In the genomic region with DNA sequence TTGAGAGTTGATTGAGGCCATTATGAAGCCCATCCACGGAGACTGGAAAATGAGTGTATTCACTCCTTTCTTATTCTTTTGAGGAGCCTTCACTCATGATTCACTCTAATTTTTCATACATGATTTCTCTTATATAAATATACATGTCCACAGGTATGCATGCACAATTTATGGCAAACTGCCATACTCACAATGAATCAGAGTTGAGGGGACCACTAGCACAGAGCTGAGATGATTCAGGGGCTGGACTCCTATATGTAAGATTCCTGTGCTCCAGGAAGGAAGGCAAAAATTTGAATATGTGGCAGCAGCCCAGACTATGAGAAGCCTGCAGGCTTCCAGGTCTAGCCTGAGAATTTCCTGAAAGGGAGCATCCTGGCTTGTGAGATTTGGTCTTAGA, we compare ENCODE assay signal across 23 cellular contexts.
A peak's percentile ranks its signal among the peaks of the same experiment; 100 is the strongest.
DNase-seq lines count a peak whose midpoint lies in the region; ATAC-seq, FAIRE-seq and TF ChIP-seq lines count a peak whose summit lies in the region.
"Had no signal": no experiment of that assay in that cellular context is flagged by ENCODE, and none has a peak within 500 bp of the region (broad histone marks: within the 10 kb centered on the region; RNA-seq: fewer than 3 reads in every experiment).

No MANE protein-coding gene starts in this region.

- no peaks in the 10 kb centered on the region for H3K27me3 ChIP-seq in breast epithelium
- H3K27me3 ChIP-seq in astrocyte (ENCODE audit: insufficient read depth, low read length) = no peaks in the 10 kb centered on the region
- H3K27me3 ChIP-seq in mesendoderm (ENCODE audit: insufficient read depth, low read length, poor library complexity) = no peaks in the 10 kb centered on the region
- H3K27me3 ChIP-seq: stomach had no signal

- no peak overlapping the region for H3K4ac ChIP-seq in mesendoderm (ENCODE audit: low read depth, low read length)

- POLR2A ChIA-PET in MCF 10A (lab: Yijun Ruan, JAX) = no interaction called here
- POLR2A ChIA-PET in activated CD8-positive, alpha-beta T cell treated with anti-CD3 and anti-CD28 coated beads for 36 hours (lab: Charles Lee) = no interaction called here

- no CpG with 5 or more reads among the region's 1 CpG for WGBS in mesendoderm (ENCODE audit: extremely low coverage, insufficient coverage, low lambda C conversion rate)

- H3K4me3 Mint-ChIP-seq in MCF 10A (ENCODE audit: unreplicated experiment) = no peak overlapping the region
- H3K4me3 Mint-ChIP-seq in astrocyte (ENCODE audit: unreplicated experiment) = no peak overlapping the region
- no peak overlapping the region for H3K4me3 Mint-ChIP-seq in activated CD8-positive, alpha-beta T cell treated with anti-CD3 and anti-CD28 coated beads for 36 hours
- H3K4me3 Mint-ChIP-seq: activated CD4-positive, alpha-beta T cell treated with anti-CD3 and anti-CD28 coated beads, Interleukin-2, amount 10 ng/mL, durations not matched to agents 24 days and 14 days; natural killer cell treated with Interleukin-12 subunit alpha and Interleukin-12 subunit beta and Interleukin-15 and Interleukin-18, amount 100 ng/mL, for 72 hours had no signal

- H3K4me1 Mint-ChIP-seq in MCF 10A (ENCODE audit: insufficient read depth, unreplicated experiment) = peaks cover 11% of the 10 kb centered on the region
- peaks cover 15% of the 10 kb centered on the region for H3K4me1 Mint-ChIP-seq in astrocyte (ENCODE audit: low read depth, unreplicated experiment)
- no peaks in the 10 kb centered on the region for H3K4me1 Mint-ChIP-seq in activated CD8-positive, alpha-beta T cell treated with anti-CD3 and anti-CD28 coated beads for 36 hours (ENCODE audit: low read depth)
- H3K4me1 Mint-ChIP-seq: activated CD4-positive, alpha-beta T cell treated with anti-CD3 and anti-CD28 coated beads, Interleukin-2, amount 10 ng/mL, durations not matched to agents 24 days and 14 days had no signal

- no peak overlapping the region for H3K4me3 ChIP-seq in breast epithelium
- no peak overlapping the region for H3K4me3 ChIP-seq in astrocyte (ENCODE audit: insufficient read depth, low read depth, low read length)
- H3K4me3 ChIP-seq in fibroblast of the aortic adventitia (ENCODE audit: low read depth, low read length) = no peak overlapping the region
- no peak overlapping the region for H3K4me3 ChIP-seq in mesendoderm (ENCODE audit: low read length)
- H3K4me3 ChIP-seq: stomach had no signal

- CTCF ChIA-PET in MCF 10A (lab: Yijun Ruan, JAX) = interaction anchor here (1.0 kb wide), 1 partner anchor 1147 kb away, joined by 3 read pairs; no protein-coding TSS in a partner anchor
- CTCF ChIA-PET in activated CD8-positive, alpha-beta T cell treated with anti-CD3 and anti-CD28 coated beads for 36 hours (lab: Charles Lee) = no interaction called here

- TF ChIP-seq CTCF in MCF 10A (IDR thresholded peaks at IDR 0.05; ENCODE audit: unreplicated experiment) = no peak
- no peak for TF ChIP-seq CTCF in breast epithelium (IDR thresholded peaks at IDR 0.05)
- TF ChIP-seq CTCF in astrocyte (IDR thresholded peaks at IDR 0.05; ENCODE audit: insufficient read depth, low read depth, low read length) = no peak
- no peak for TF ChIP-seq CTCF in fibroblast of the aortic adventitia (IDR thresholded peaks at IDR 0.05; ENCODE audit: insufficient read depth, low read length)
- no peak for TF ChIP-seq CTCF in activated CD8-positive, alpha-beta T cell treated with anti-CD3 and anti-CD28 coated beads for 36 hours (IDR thresholded peaks at IDR 0.05)

- H4K8ac ChIP-seq in mesendoderm (ENCODE audit: low read depth, low read length) = no peak overlapping the region

- H3K9me3 ChIP-seq in breast epithelium (no peaks in the 10 kb centered on the region), astrocyte (ENCODE audit: insufficient read depth, low read depth, low read length) (no peaks in the 10 kb centered on the region)
- H3K9me3 ChIP-seq: stomach had no signal

- H2BK15ac ChIP-seq in mesendoderm (replicated peaks; ENCODE audit: low read depth) = no peak overlapping the region

- H2AK5ac ChIP-seq in mesendoderm (ENCODE audit: low read length) = no peak overlapping the region

- ATAC-seq in activated CD8-positive, alpha-beta T cell treated with anti-CD3 and anti-CD28 coated beads for 36 hours = no peak
- ATAC-seq in HG02642 (IDR thresholded peaks at IDR 0.05; ENCODE audit: poor library complexity, unreplicated experiment) = no peak
- ATAC-seq: natural killer cell treated with Interleukin-12 subunit alpha and Interleukin-12 subunit beta and Interleukin-15 and Interleukin-18, amount 100 ng/mL, for 72 hours had no signal

- no peak for TF ChIP-seq POLR2A in breast epithelium (IDR thresholded peaks at IDR 0.05)

- no peak overlapping the region for H2BK120ac ChIP-seq in mesendoderm (ENCODE audit: low read depth, low read length)

- peak; percentile 71 for DNase-seq in MCF 10A (ENCODE audit: unreplicated experiment)
- DNase-seq in breast epithelium (ENCODE audit: low spot score in 2 of 2) = no peak
- DNase-seq in astrocyte (ENCODE audit: low read depth) = peak; percentile 89
- DNase-seq in fibroblast of the aortic adventitia (ENCODE audit: low read depth) = peak; percentile 45
- DNase-seq in activated CD8-positive, alpha-beta T cell treated with anti-CD3 and anti-CD28 coated beads for 36 hours = no peak
- DNase-seq in mesendoderm = no peak
- DNase-seq in germinal center (ENCODE audit: low spot score) = no peak
- DNase-seq: 8988T; activated CD4-positive, alpha-beta T cell treated with anti-CD3 and anti-CD28 coated beads, Interleukin-2, amount 10 ng/mL, durations not matched to agents 24 days and 14 days; activated effector memory CD4-positive, alpha-beta T cell treated with Interleukin-2 at 50 U/mL for 16 hours; C1 segment of cervical spinal cord; hypothalamus; NCI-H1092 treated with DMSO at 0.1 percent for 48 hours; NCI-H2081; NCI-H510A treated with DMSO at 0.1 percent for 48 hours; stimulated activated CD4-positive, alpha-beta T cell treated with anti-CD3 and anti-CD28 coated beads, Interleukin-2, amount 100 ng/mL, for 48 hours; stomach; trophoblast cell had no signal

- no TSS peak for BruUV-seq in MCF 10A (replicated peaks; lab: Mats Ljungman, UMichigan)

- H3K18ac ChIP-seq in mesendoderm (ENCODE audit: low read length) = no peak overlapping the region

- no peaks in the 10 kb centered on the region for H3K36me3 ChIP-seq in breast epithelium
- H3K36me3 ChIP-seq in astrocyte (ENCODE audit: insufficient read depth, low read length) = no peaks in the 10 kb centered on the region
- H3K36me3 ChIP-seq in mesendoderm (ENCODE audit: control insufficient read depth, insufficient read depth, low read length) = no peaks in the 10 kb centered on the region
- H3K36me3 ChIP-seq: stomach had no signal

- H4K20me1 ChIP-seq in astrocyte (ENCODE audit: insufficient read depth, low read length) = no peaks in the 10 kb centered on the region

- intact Hi-C loops in MCF 10A (cut with micrococcal nuclease) = no loop called here
- intact Hi-C loops in breast epithelium (cut with DNase I; ENCODE audit: low total_unique reads) = no loop called here
- intact Hi-C loops in activated CD8-positive, alpha-beta T cell treated with anti-CD3 and anti-CD28 coated beads for 36 hours (cut with micrococcal nuclease) = no loop called here

- H3K27me3 Mint-ChIP-seq in MCF 10A (ENCODE audit: insufficient read depth, unreplicated experiment) (no peaks in the 10 kb centered on the region), astrocyte (ENCODE audit: low read depth, unreplicated experiment) (no peaks in the 10 kb centered on the region)
- no peaks in the 10 kb centered on the region for H3K27me3 Mint-ChIP-seq in activated CD8-positive, alpha-beta T cell treated with anti-CD3 and anti-CD28 coated beads for 36 hours
- H3K27me3 Mint-ChIP-seq: activated CD4-positive, alpha-beta T cell treated with anti-CD3 and anti-CD28 coated beads, Interleukin-2, amount 10 ng/mL, durations not matched to agents 24 days and 14 days; natural killer cell treated with Interleukin-12 subunit alpha and Interleukin-12 subunit beta and Interleukin-15 and Interleukin-18, amount 100 ng/mL, for 72 hours had no signal

- FAIRE-seq in astrocyte (lab: Jason Lieb, UNC) = no peak
- FAIRE-seq: GM12892 had no signal

- H3K79me2 ChIP-seq in astrocyte (ENCODE audit: insufficient read depth, low read length) = no peaks in the 10 kb centered on the region
- H3K79me2 ChIP-seq in mesendoderm (ENCODE audit: control insufficient read depth, insufficient read depth, low read length) = no peaks in the 10 kb centered on the region
- H3K79me2 ChIP-seq: parathyroid adenoma had no signal

- no peak overlapping the region for H2BK5ac ChIP-seq in mesendoderm (ENCODE audit: low read length)

- no peak overlapping the region for H4K5ac ChIP-seq in mesendoderm (ENCODE audit: low read length)

- H3K56ac ChIP-seq in mesendoderm (ENCODE audit: low read length) = no peak overlapping the region

- H3K9me3 Mint-ChIP-seq in MCF 10A (ENCODE audit: unreplicated experiment) (no peaks in the 10 kb centered on the region), astrocyte (ENCODE audit: unreplicated experiment) (no peaks in the 10 kb centered on the region)
- peaks cover 7% of the 10 kb centered on the region for H3K9me3 Mint-ChIP-seq in activated CD8-positive, alpha-beta T cell treated with anti-CD3 and anti-CD28 coated beads for 36 hours
- H3K9me3 Mint-ChIP-seq: activated CD4-positive, alpha-beta T cell treated with anti-CD3 and anti-CD28 coated beads, Interleukin-2, amount 10 ng/mL, durations not matched to agents 24 days and 14 days had no signal

- no peak overlapping the region for H3K27ac ChIP-seq in breast epithelium
- peak overlapping the region; percentile 49 for H3K27ac ChIP-seq in astrocyte (ENCODE audit: low read depth, low read length)
- no peak overlapping the region for H3K27ac ChIP-seq in mesendoderm (ENCODE audit: low read depth, low read length)
- H3K27ac ChIP-seq: KMS-11, parathyroid adenoma, stomach had no signal

- H3K9ac ChIP-seq in astrocyte (ENCODE audit: low read length) (no peak overlapping the region), mesendoderm (ENCODE audit: low read length) (no peak overlapping the region)
- H3K9ac ChIP-seq: KMS-11, parathyroid adenoma had no signal

- H2AFZ ChIP-seq in astrocyte (ENCODE audit: low read depth, low read length) = no peak overlapping the region
- H2AFZ ChIP-seq: parathyroid adenoma had no signal

- H3K4me1 ChIP-seq in breast epithelium (no peaks in the 10 kb centered on the region), astrocyte (ENCODE audit: insufficient read depth, low read length) (peaks cover 17% of the 10 kb centered on the region), mesendoderm (ENCODE audit: control insufficient read depth, low read depth, low read length) (no peaks in the 10 kb centered on the region)
- H3K4me1 ChIP-seq: parathyroid adenoma had no signal

- H3K23ac ChIP-seq in mesendoderm (ENCODE audit: low read length) = no peak overlapping the region

- H3K36me3 Mint-ChIP-seq in MCF 10A (ENCODE audit: insufficient read depth, unreplicated experiment) (no peaks in the 10 kb centered on the region), astrocyte (ENCODE audit: low read depth, unreplicated experiment) (no peaks in the 10 kb centered on the region)
- H3K36me3 Mint-ChIP-seq in activated CD8-positive, alpha-beta T cell treated with anti-CD3 and anti-CD28 coated beads for 36 hours (ENCODE audit: low read depth) = no peaks in the 10 kb centered on the region
- H3K36me3 Mint-ChIP-seq: natural killer cell treated with Interleukin-12 subunit alpha and Interleukin-12 subunit beta and Interleukin-15 and Interleukin-18, amount 100 ng/mL, for 72 hours had no signal

- no peaks in the 10 kb centered on the region for H3K79me1 ChIP-seq in mesendoderm (ENCODE audit: low read length)

- H3K27ac Mint-ChIP-seq in MCF 10A (ENCODE audit: low read depth, unreplicated experiment) (no peak overlapping the region), astrocyte (ENCODE audit: unreplicated experiment) (no peak overlapping the region)
- no peak overlapping the region for H3K27ac Mint-ChIP-seq in activated CD8-positive, alpha-beta T cell treated with anti-CD3 and anti-CD28 coated beads for 36 hours
- H3K27ac Mint-ChIP-seq: activated CD4-positive, alpha-beta T cell treated with anti-CD3 and anti-CD28 coated beads, Interleukin-2, amount 10 ng/mL, durations not matched to agents 24 days and 14 days; natural killer cell treated with Interleukin-12 subunit alpha and Interleukin-12 subunit beta and Interleukin-15 and Interleukin-18, amount 100 ng/mL, for 72 hours had no signal

- H3K4me2 ChIP-seq in astrocyte (ENCODE audit: low read length) = peak overlapping the region; percentile 19
- no peak overlapping the region for H3K4me2 ChIP-seq in mesendoderm (ENCODE audit: low read length)
- H3K4me2 ChIP-seq: KMS-11 had no signal

Comparison
In these comparisons a context has a peak if more than half of its experiments do, and no peak if none do; other contexts are left out.
1. DNase-seq: peak in MCF 10A (single experiment), astrocyte (single experiment) and fibroblast of the aortic adventitia (single experiment); none in breast epithelium (0 of 2), activated CD8-positive, alpha-beta T cell treated with anti-CD3 and anti-CD28 coated beads for 36 hours (single experiment), mesendoderm (single experiment) and germinal center (single experiment).